Comparison of ENCODE assay signal across 8 cellular contexts in the genomic region with DNA sequence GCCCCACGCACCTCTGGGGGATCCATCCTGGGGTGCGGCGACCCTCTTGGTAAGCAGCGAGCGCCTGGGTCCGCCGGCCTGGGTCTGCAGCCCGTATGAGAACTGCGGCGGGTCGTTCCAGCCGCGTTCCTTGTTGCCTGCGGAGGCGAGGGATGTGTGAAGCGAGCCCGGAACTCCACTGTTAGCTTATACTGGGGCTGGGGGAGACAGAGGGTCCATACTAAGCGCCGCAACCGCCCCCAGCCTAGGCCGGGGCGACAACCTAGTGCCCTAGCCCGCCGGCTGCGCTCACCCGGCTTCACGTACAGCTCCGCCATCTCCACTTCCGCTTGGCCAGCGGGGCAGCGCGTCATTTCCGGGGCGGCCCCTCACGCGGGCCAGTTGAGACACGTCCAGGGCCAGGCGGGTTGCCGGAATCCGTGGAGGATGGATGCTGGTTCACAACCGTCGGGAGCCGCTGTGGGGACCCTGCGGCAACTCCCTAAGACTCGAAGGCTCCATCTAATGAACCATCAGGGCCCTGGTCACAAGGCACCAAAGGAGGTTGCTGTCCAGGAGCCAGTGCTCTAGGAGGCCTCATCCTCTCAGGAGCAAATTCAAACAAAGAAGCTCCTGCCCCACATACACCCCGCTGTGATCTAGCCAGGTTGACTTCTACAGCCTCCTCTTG. TPM values are rescaled to one million over a fixed set of nuclear protein-coding genes. Genes with fewer than 3 reads are reported as not detected.
A peak's percentile ranks its signal among the peaks of the same experiment; 100 is the strongest.
DNase-seq lines count a peak whose midpoint lies in the region; ATAC-seq and TF ChIP-seq lines count a peak whose summit lies in the region.

SRA1 (minus strand) TSS at position 338 of the 670 bp plus-strand sequence; CDS start at position 317, 21 bp downstream.

- DNase-seq in NCI-H1105 treated with DMSO at 0.1 percent for 48 hours (lab: John Stamatoyannopoulos, UW) (peak; percentile 74), SW480 (ENCODE audit: low spot score) (peak; percentile 90), adipocyte (ENCODE audit: low read depth) (peak; percentile 98), cardiac septum (ENCODE audit: low spot score) (peak; percentile 98), pons (ENCODE audit: low spot score) (peak; percentile 91), transverse colon (peak; percentile 95)

- peak within 1 kb of the TSS; percentile 96 for H3K9ac ChIP-seq in adipocyte (ENCODE audit: low read length)

- intact Hi-C loops in cardiac septum (cut with DNase I) (no loop called here), transverse colon (cut with DNase I; ENCODE audit: low total_unique reads) (no loop called here)

- TF ChIP-seq CTCF in GM12875 (IDR thresholded peaks at IDR 0.05; ENCODE audit: borderline replicate concordance, insufficient read depth, low read depth, low read length) (no peak), transverse colon (IDR thresholded peaks at IDR 0.05) (no peak)

- H3K36me3 ChIP-seq in adipocyte (ENCODE audit: control insufficient read depth, insufficient read depth, low read length, severe bottlenecking) (peaks cover 16% of the 10 kb centered on the region), transverse colon (no peaks in the 10 kb centered on the region)

- H3K9me3 ChIP-seq in adipocyte (ENCODE audit: control insufficient read depth, low read length) (no peaks in the 10 kb centered on the region), transverse colon (no peaks in the 10 kb centered on the region)

- peak within 1 kb of the TSS; percentile 91 for H3K4me3 ChIP-seq in GM12875 (ENCODE audit: low read depth, low read length)
- H3K4me3 ChIP-seq in adipocyte (ENCODE audit: low read length), result peak within 1 kb of the TSS; percentile 88
- H3K4me3 ChIP-seq in transverse colon, result peak within 1 kb of the TSS; percentile 65 to 90 (median 74)

- peak; percentile 96 for TF ChIP-seq POLR2A in transverse colon (IDR thresholded peaks at IDR 0.05)

- in situ Hi-C loops in transverse colon (cut with MboI; ENCODE audit: low pct_ligation_motif_present in 1 of 4, low pct_unique_long_range_greater_than_20kb in 1 of 4, low sequenced_read_pairs in 3 of 4), result loop anchor here in 1 of 4 donors (25.0 kb wide), 1 partner anchor 105 kb away; the partner anchor contains the start of genes DND1 and WDR55

- peak within 1 kb of the TSS; percentile 87 to 97 (median 90) for H3K27ac ChIP-seq in transverse colon

- H3K27me3 ChIP-seq in adipocyte (replicated peaks; ENCODE audit: control insufficient read depth, insufficient read depth, low read length) (no peaks in the 10 kb centered on the region), transverse colon (no peaks in the 10 kb centered on the region)

- H3K4me1 ChIP-seq in adipocyte (ENCODE audit: control insufficient read depth, insufficient read depth, low read length), result peaks cover 28% of the 10 kb centered on the region
- peaks cover 12 to 37% (median 20%) of the 10 kb centered on the region in 4 donors for H3K4me1 ChIP-seq in transverse colon

- peak; percentile 98 for ATAC-seq in HG02678 (IDR thresholded peaks at IDR 0.05; ENCODE audit: unreplicated experiment)

- no peak for TF ChIP-seq EP300 in transverse colon (IDR thresholded peaks at IDR 0.05; ENCODE audit: low read depth)

- 1% methylated on average over 26 of the region's 46 CpGs; no CpG with 5 or more reads in 1 of the 2 donors for WGBS in transverse colon (ENCODE audit: low coverage in 1 of 2), 2 donors

RNA-seq across cellular contexts. Expression of gene SRA1, which starts in this region (rescaled TPM):
- 31.8 TPM for total RNA-seq in cardiac septum
- total RNA-seq in transverse colon, result 10 to 100 TPM; 19.9 to 36.3 (median 26.5) TPM

Comparison
In these comparisons a context has a peak if more than half of its experiments do, and no peak if none do; other contexts are left out.
1. Peak in every context shown above with its lines: DNase-seq, ATAC-seq, H3K4me3 ChIP-seq and H3K27ac ChIP-seq.